ENCODE assay signal across 13 cellular contexts in the genomic region with DNA sequence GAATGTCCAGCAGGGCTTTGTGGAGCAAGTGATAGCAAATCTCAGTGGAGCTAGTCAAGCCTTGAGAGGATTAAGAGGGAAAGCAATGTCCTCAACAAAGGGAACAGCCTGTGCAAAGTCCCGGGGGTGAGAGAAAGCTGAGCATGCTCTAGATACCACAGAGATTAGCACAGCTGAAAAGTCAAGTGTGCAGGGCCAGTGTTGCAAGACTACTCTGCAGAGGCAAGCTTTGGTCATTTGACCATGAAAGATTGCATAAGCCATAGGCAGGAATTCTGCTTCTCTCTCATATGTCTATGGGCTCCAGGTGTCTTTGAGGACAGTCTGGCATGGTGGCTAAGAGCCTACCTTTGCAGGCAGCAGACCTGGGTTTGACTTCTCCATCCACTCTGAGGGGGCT.
DNase-seq lines count a peak whose midpoint lies in the region; ATAC-seq lines count a peak whose summit lies in the region.
"Had no signal": no experiment of that assay in that cellular context is flagged by ENCODE, and none has a peak within 500 bp of the region (broad histone marks: within the 10 kb centered on the region; RNA-seq: fewer than 3 reads in every experiment).

No MANE protein-coding gene starts in this region.

- H2AK5ac ChIP-seq in trophoblast cell (ENCODE audit: low read length) = no peak overlapping the region

- no peak overlapping the region for H3K9ac ChIP-seq in trophoblast cell (ENCODE audit: low read length)

- no peak overlapping the region for H3K18ac ChIP-seq in trophoblast cell (ENCODE audit: low read length)

- H2AFZ ChIP-seq in trophoblast cell (ENCODE audit: insufficient read depth, low read length, poor library complexity) = no peak overlapping the region

- no peak for ATAC-seq in GM18909 (IDR thresholded peaks at IDR 0.05; ENCODE audit: poor library complexity, unreplicated experiment)
- ATAC-seq: foreskin keratinocyte had no signal

- H3K23ac ChIP-seq in trophoblast cell (ENCODE audit: low read length) = no peak overlapping the region

- H3K36me3 ChIP-seq in trophoblast cell (ENCODE audit: control insufficient read depth in 1 of 2, insufficient read depth in 2 of 2, low read length in 2 of 2) = no peaks in the 10 kb centered on the region
- H3K36me3 ChIP-seq: colonic mucosa, MG63, SJSA1, spleen had no signal

- H2BK5ac ChIP-seq in trophoblast cell (ENCODE audit: low read depth, low read length, poor library complexity) = no peak overlapping the region

- no peak overlapping the region for H2BK120ac ChIP-seq in trophoblast cell (ENCODE audit: insufficient read depth, low read length, poor library complexity)

- H4K12ac ChIP-seq in trophoblast cell (ENCODE audit: low read depth, low read length) = no peak overlapping the region

- H2BK12ac ChIP-seq in trophoblast cell (ENCODE audit: low read length) = no peak overlapping the region

- no peaks in the 10 kb centered on the region for H3K79me1 ChIP-seq in trophoblast cell (ENCODE audit: low read length)

- H4K8ac ChIP-seq in trophoblast cell (ENCODE audit: low read depth, low read length) = no peak overlapping the region

- WGBS in trophoblast cell (ENCODE audit: extremely low coverage, insufficient coverage, insufficient read length) = no CpG with 5 or more reads among the region's 1 CpG

- H3K27me3 ChIP-seq in trophoblast cell (ENCODE audit: insufficient read depth, low read length) = no peaks in the 10 kb centered on the region
- H3K27me3 ChIP-seq: colonic mucosa, foreskin keratinocyte, MG63, SJSA1, spleen had no signal

- no peak overlapping the region for H3K4me3 ChIP-seq in trophoblast cell (ENCODE audit: low read depth, low read length)
- H3K4me3 ChIP-seq: colonic mucosa, MG63, SJSA1, spleen had no signal

- H3K4ac ChIP-seq in trophoblast cell (ENCODE audit: low read depth, low read length) = no peak overlapping the region

- H3K9me3 ChIP-seq in trophoblast cell (ENCODE audit: insufficient read depth, low read depth, low read length) = no peaks in the 10 kb centered on the region
- H3K9me3 ChIP-seq: colonic mucosa, MG63, SJSA1, spleen had no signal

- peak; percentile 12 for DNase-seq in GM04503 (ENCODE audit: low read depth)
- peak; percentile 42 for DNase-seq in NCI-H2029 treated with DMSO at 0.1 percent for 48 hours (lab: John Stamatoyannopoulos, UW)
- DNase-seq in fibroblast of peridontal ligament (ENCODE audit: extremely low read depth) = peak; percentile 59
- DNase-seq in trophoblast cell = peak; percentile 80 to 90
- DNase-seq in NCI-H345 (lab: John Stamatoyannopoulos, UW) = no peak
- no peak for DNase-seq in NCI-H1694 (lab: John Stamatoyannopoulos, UW)
- DNase-seq: colonic mucosa, MG63, NCI-H524, spleen had no signal

- peaks cover 0 to 4% of the 10 kb centered on the region in 2 experiments for H3K4me1 ChIP-seq in trophoblast cell (ENCODE audit: control insufficient read depth in 1 of 2, insufficient read depth in 2 of 2, low read length in 2 of 2)
- H3K4me1 ChIP-seq: foreskin keratinocyte, SJSA1 had no signal

- H3K4me2 ChIP-seq in trophoblast cell (ENCODE audit: low read length) = no peak overlapping the region

- no peak overlapping the region for H4K91ac ChIP-seq in trophoblast cell (ENCODE audit: low read depth, low read length)

- no peak overlapping the region for H3K27ac ChIP-seq in trophoblast cell (ENCODE audit: low read depth, low read length)
- H3K27ac ChIP-seq: colonic mucosa, foreskin keratinocyte, SJSA1 had no signal

- no peaks in the 10 kb centered on the region for H3K79me2 ChIP-seq in trophoblast cell (ENCODE audit: control insufficient read depth, insufficient read depth, low read length, poor library complexity)

- no peak overlapping the region for H3K14ac ChIP-seq in trophoblast cell (ENCODE audit: low read length)

Comparison
In these comparisons a context has a peak if more than half of its experiments do, and no peak if none do; other contexts are left out.
1. DNase-seq: peak in GM04503 (single experiment), NCI-H2029 treated with DMSO at 0.1 percent for 48 hours (single experiment), fibroblast of peridontal ligament (single experiment) and trophoblast cell (2 of 2); none in NCI-H345 (single experiment) and NCI-H1694 (single experiment).